ENCODE assay signal across 2 cellular contexts in genomic region chr1:75841421-75841820, GRCh38.
TF ChIP-seq lines count a peak whose summit lies in the region.

No MANE protein-coding gene starts in this region.

TF ChIP-seq in SK-N-SH, 30 proteins besides CTCF, POLR2A, EP300 and RAD21 (continued from another document):
- TF ChIP-seq, protein P1, sequence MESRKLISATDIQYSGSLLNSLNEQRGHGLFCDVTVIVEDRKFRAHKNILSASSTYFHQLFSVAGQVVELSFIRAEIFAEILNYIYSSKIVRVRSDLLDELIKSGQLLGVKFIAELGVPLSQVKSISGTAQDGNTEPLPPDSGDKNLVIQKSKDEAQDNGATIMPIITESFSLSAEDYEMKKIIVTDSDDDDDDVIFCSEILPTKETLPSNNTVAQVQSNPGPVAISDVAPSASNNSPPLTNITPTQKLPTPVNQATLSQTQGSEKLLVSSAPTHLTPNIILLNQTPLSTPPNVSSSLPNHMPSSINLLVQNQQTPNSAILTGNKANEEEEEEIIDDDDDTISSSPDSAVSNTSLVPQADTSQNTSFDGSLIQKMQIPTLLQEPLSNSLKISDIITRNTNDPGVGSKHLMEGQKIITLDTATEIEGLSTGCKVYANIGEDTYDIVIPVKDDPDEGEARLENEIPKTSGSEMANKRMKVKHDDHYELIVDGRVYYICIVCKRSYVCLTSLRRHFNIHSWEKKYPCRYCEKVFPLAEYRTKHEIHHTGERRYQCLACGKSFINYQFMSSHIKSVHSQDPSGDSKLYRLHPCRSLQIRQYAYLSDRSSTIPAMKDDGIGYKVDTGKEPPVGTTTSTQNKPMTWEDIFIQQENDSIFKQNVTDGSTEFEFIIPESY (IDR thresholded peaks at IDR 0.05; ENCODE audit: borderline replicate concordance, low read depth): no peak
- TF ChIP-seq FOXM1 (IDR thresholded peaks at IDR 0.05; ENCODE audit: low read depth): no peak
- TF ChIP-seq GATA2 (CRISPR knock-in tag; IDR thresholded peaks at IDR 0.05): no peak
- TF ChIP-seq EZH2phosphoT487 (IDR thresholded peaks at IDR 0.05; ENCODE audit: borderline replicate concordance, low read depth): no peak
- no peak for TF ChIP-seq TEAD4 (IDR thresholded peaks at IDR 0.05; ENCODE audit: borderline replicate concordance, insufficient read depth)
- TF ChIP-seq USF1 (IDR thresholded peaks at IDR 0.05; ENCODE audit: borderline replicate concordance, low read depth): no peak
- TF ChIP-seq NFIC (IDR thresholded peaks at IDR 0.05; ENCODE audit: borderline replicate concordance): no peak
- no peak for TF ChIP-seq GABPA (IDR thresholded peaks at IDR 0.05; ENCODE audit: low read depth)
- TF ChIP-seq MEF2A (IDR thresholded peaks at IDR 0.05; ENCODE audit: borderline replicate concordance, low read depth): no peak

TF ChIP-seq in SK-N-SH treated with all-trans-retinoic acid at 6 μM for 48 hours, 23 proteins besides CTCF, POLR2A, EP300 and RAD21 (continued from another document):
- no peak for TF ChIP-seq CREB5 (CRISPR knock-in tag; IDR thresholded peaks at IDR 0.05; ENCODE audit: low read depth)
- TF ChIP-seq CSDC2 (CRISPR knock-in tag; IDR thresholded peaks at IDR 0.05): no peak
- no peak for TF ChIP-seq TOX (CRISPR knock-in tag; IDR thresholded peaks at IDR 0.05; ENCODE audit: borderline replicate concordance)
- no peak for TF ChIP-seq ZFP3 (CRISPR knock-in tag; IDR thresholded peaks at IDR 0.05)
